In genomic region chr1:116738673-116739370, GRCh38 we compare ENCODE assay signal across 8 cellular contexts. TPM values are rescaled to one million over a fixed set of nuclear protein-coding genes. Genes with fewer than 3 reads are reported as not detected.
DNase-seq lines count a peak whose midpoint lies in the region; ATAC-seq and TF ChIP-seq lines count a peak whose summit lies in the region.

No MANE protein-coding gene starts in this region.

- H3K4me1 Mint-ChIP-seq in activated CD8-positive, alpha-beta T cell treated with anti-CD3 and anti-CD28 coated beads, Interleukin-2, amount 10 ng/mL, durations not matched to agents 7 days and 5 days (ENCODE audit: low read depth), result peaks cover 58% of the 10 kb centered on the region
- H3K4me1 Mint-ChIP-seq in HFFc6 (ENCODE audit: low read depth), result no peaks in the 10 kb centered on the region

- intact Hi-C loops in posterior cingulate gyrus (cut with DNase I), result no loop called here

- H3K4me2 ChIP-seq in smooth muscle cell, result no peak overlapping the region

- H3K36me3 ChIP-seq in smooth muscle cell (ENCODE audit: low read depth), result no peaks in the 10 kb centered on the region

- CTCF ChIA-PET in activated CD8-positive, alpha-beta T cell treated with anti-CD3 and anti-CD28 coated beads, Interleukin-2, amount 10 ng/mL, durations not matched to agents 7 days and 5 days (lab: Charles Lee), result interaction anchor here (0.9 to 4.4 kb wide), 23 partner anchors 12 to 320 kb away, joined by 3 to 176 read pairs (median 21); partner anchors contain the start of genes CD2 and TTF2

- POLR2A ChIA-PET in activated CD8-positive, alpha-beta T cell treated with anti-CD3 and anti-CD28 coated beads, Interleukin-2, amount 10 ng/mL, durations not matched to agents 7 days and 5 days (lab: Charles Lee), result interaction anchor here (0.5 to 8.0 kb wide), 20 partner anchors 8 to 321 kb away, joined by 3 to 548 read pairs (median 6); partner anchors contain the start of genes CD2 and TTF2

- peak overlapping the region; percentile 97 for H3K27ac Mint-ChIP-seq in activated CD8-positive, alpha-beta T cell treated with anti-CD3 and anti-CD28 coated beads, Interleukin-2, amount 10 ng/mL, durations not matched to agents 7 days and 5 days
- H3K27ac Mint-ChIP-seq in HFFc6, result no peak overlapping the region

- H3F3A ChIP-seq in smooth muscle cell (ENCODE audit: low read depth), result no peaks in the 10 kb centered on the region

- H2AFZ ChIP-seq in smooth muscle cell (ENCODE audit: low read depth), result peak overlapping the region; percentile 18

- H3K27me3 ChIP-seq in smooth muscle cell (ENCODE audit: low read depth), result no peaks in the 10 kb centered on the region

- H3K27me3 Mint-ChIP-seq in activated CD8-positive, alpha-beta T cell treated with anti-CD3 and anti-CD28 coated beads, Interleukin-2, amount 10 ng/mL, durations not matched to agents 7 days and 5 days (ENCODE audit: low read depth), result no peaks in the 10 kb centered on the region
- peaks cover 15% of the 10 kb centered on the region for H3K27me3 Mint-ChIP-seq in HFFc6 (ENCODE audit: insufficient read depth)

- no peak overlapping the region for H3K9ac ChIP-seq in smooth muscle cell (ENCODE audit: low read depth)

- DNase-seq in activated CD8-positive, alpha-beta T cell treated with anti-CD3 and anti-CD28 coated beads, Interleukin-2, amount 10 ng/mL, durations not matched to agents 7 days and 5 days, result peak; percentile 65
- DNase-seq in smooth muscle cell (lab: John Stamatoyannopoulos, UW; ENCODE audit: unreplicated experiment), result no peak
- no peak for DNase-seq in posterior cingulate gyrus
- no peak for DNase-seq in kidney tubule cell (ENCODE audit: low spot score)
- DNase-seq in HFFc6, result no peak
- DNase-seq in nucleus accumbens (lab: John Stamatoyannopoulos, UW), result no peak

- no peak for TF ChIP-seq CTCF in smooth muscle cell (IDR thresholded peaks at IDR 0.05; ENCODE audit: borderline replicate concordance, insufficient read depth, poor library complexity, severe bottlenecking)
- TF ChIP-seq CTCF in HFFc6 (IDR thresholded peaks at IDR 0.05), result no peak

- H3K27ac ChIP-seq in smooth muscle cell (ENCODE audit: low read depth), result no peak overlapping the region

- peak overlapping the region; percentile 71 for H3K4me3 Mint-ChIP-seq in activated CD8-positive, alpha-beta T cell treated with anti-CD3 and anti-CD28 coated beads, Interleukin-2, amount 10 ng/mL, durations not matched to agents 7 days and 5 days
- no peak overlapping the region for H3K4me3 Mint-ChIP-seq in HFFc6

- H4K20me1 ChIP-seq in smooth muscle cell (ENCODE audit: low read depth), result no peaks in the 10 kb centered on the region

- H3K9me3 ChIP-seq in smooth muscle cell (replicated peaks; ENCODE audit: low read depth), result no peaks in the 10 kb centered on the region

- peak; percentile 71 for ATAC-seq in GM18517 (IDR thresholded peaks at IDR 0.05; ENCODE audit: unreplicated experiment)
- ATAC-seq in HG02885 (IDR thresholded peaks at IDR 0.05; ENCODE audit: poor library complexity, unreplicated experiment), result peak; percentile 61
- peak; percentile 70 for ATAC-seq in activated CD8-positive, alpha-beta T cell treated with anti-CD3 and anti-CD28 coated beads, Interleukin-2, amount 10 ng/mL, durations not matched to agents 7 days and 5 days

- no peaks in the 10 kb centered on the region for H3K4me1 ChIP-seq in smooth muscle cell (ENCODE audit: low read depth)

- H3K9me3 Mint-ChIP-seq in activated CD8-positive, alpha-beta T cell treated with anti-CD3 and anti-CD28 coated beads, Interleukin-2, amount 10 ng/mL, durations not matched to agents 7 days and 5 days (ENCODE audit: insufficient read depth), result peaks cover 5% of the 10 kb centered on the region
- H3K9me3 Mint-ChIP-seq in HFFc6, result peaks cover 19% of the 10 kb centered on the region

- 91% methylated on average over 9 of the region's 9 CpGs for WGBS in smooth muscle cell (ENCODE audit: low lambda C conversion rate)

- H3K79me2 ChIP-seq in smooth muscle cell (ENCODE audit: low read depth), result no peaks in the 10 kb centered on the region

- H3K4me3 ChIP-seq in smooth muscle cell, result no peak overlapping the region

- H3K36me3 Mint-ChIP-seq in activated CD8-positive, alpha-beta T cell treated with anti-CD3 and anti-CD28 coated beads, Interleukin-2, amount 10 ng/mL, durations not matched to agents 7 days and 5 days (ENCODE audit: low read depth), result peaks cover 29% of the 10 kb centered on the region
- H3K36me3 Mint-ChIP-seq in HFFc6 (ENCODE audit: low read depth), result peaks cover 11% of the 10 kb centered on the region

RNA-seq across cellular contexts. Expression of gene CD2, which starts 15.4 kb away (rescaled TPM):
- total RNA-seq in activated CD8-positive, alpha-beta T cell treated with anti-CD3 and anti-CD28 coated beads, Interleukin-2, amount 10 ng/mL, durations not matched to agents 7 days and 5 days, result 100 to 1,000 TPM; 186 to 189 TPM
- total RNA-seq in smooth muscle cell, result not detected in 2 replicates
- not detected in 2 replicates for polyA plus RNA-seq in smooth muscle cell
- not detected for total RNA-seq in HFFc6 (2021; fragmentation: NEBNext Ultra II Directional; extraction: Animal tissue kit (Norgen Biotek cat#: 25700))

Comparison
In these comparisons a context has a peak if more than half of its experiments do, and no peak if none do; other contexts are left out.
1. RNA of gene CD2, which starts 15.4 kb away (total RNA-seq): 186 to 189 TPM in activated CD8-positive, alpha-beta T cell treated with anti-CD3 and anti-CD28 coated beads, Interleukin-2, amount 10 ng/mL, durations not matched to agents 7 days and 5 days; not detected in smooth muscle cell and not detected in HFFc6; every median in the first group is over 100 times any median in the second.
2. Peak in every context shown above with its lines, with median percentiles within 50 percentile points of each other: ATAC-seq.